1 cellular context compared by ENCODE assay signal in genomic region chr19:7428651-7429113, GRCh38.
TF ChIP-seq lines count a peak whose summit lies in the region.

No MANE protein-coding gene starts in this region.

TF ChIP-seq in HepG2, 621 proteins besides CTCF, POLR2A, EP300 and RAD21 (continued from another document and continues in another):
- TF ChIP-seq HINFP (CRISPR knock-in tag; IDR thresholded peaks at IDR 0.05; ENCODE audit: low read depth) (no peak), RFXAP (CRISPR knock-in tag; IDR thresholded peaks at IDR 0.05; ENCODE audit: borderline replicate concordance) (no peak), NR2F2 (IDR thresholded peaks at IDR 0.05; ENCODE audit: borderline replicate concordance, low read depth) (peak; percentile 56; the same call in 1 of the 2 replicates), GMEB1 (CRISPR knock-in tag; IDR thresholded peaks at IDR 0.05; ENCODE audit: borderline replicate concordance) (no peak), FOSL2 (CRISPR knock-in tag; IDR thresholded peaks at IDR 0.05) (no peak), SUZ12 (IDR thresholded peaks at IDR 0.05; ENCODE audit: low read depth, low read length) (no peak), SRSF9 (IDR thresholded peaks at IDR 0.05; ENCODE audit: borderline replicate concordance, insufficient read depth, low read depth, low read length, poor library complexity, severe bottlenecking) (no peak), MATR3 (CRISPR knock-in tag; IDR thresholded peaks at IDR 0.05) (no peak), MTA1 (CRISPR knock-in tag; IDR thresholded peaks at IDR 0.05; ENCODE audit: borderline replicate concordance) (0 out of 2 replicates have a peak, but pooled peaks have one; percentile 18), HMGA1 (CRISPR knock-in tag; conservative IDR thresholded peaks at IDR 0.05) (no peak), MBD4 (IDR thresholded peaks at IDR 0.05; ENCODE audit: borderline replicate concordance, low read length) (no peak), JUNB (CRISPR knock-in tag; IDR thresholded peaks at IDR 0.05; ENCODE audit: borderline replicate concordance) (no peak), NFRKB (IDR thresholded peaks at IDR 0.05) (no peak), THAP8 (CRISPR knock-in tag; IDR thresholded peaks at IDR 0.05; ENCODE audit: borderline replicate concordance) (no peak), NR2F6 (IDR thresholded peaks at IDR 0.05) (peak; percentile 60), NR2F6 (CRISPR knock-in tag; IDR thresholded peaks at IDR 0.05) (peak; percentile 59; the same call in 1 of the 2 replicates), HOXA7 (CRISPR knock-in tag; IDR thresholded peaks at IDR 0.05) (no peak), ZBTB34 (CRISPR knock-in tag; IDR thresholded peaks at IDR 0.05) (no peak), ZNF331 (CRISPR knock-in tag; IDR thresholded peaks at IDR 0.05) (no peak), SIN3B (IDR thresholded peaks at IDR 0.05; ENCODE audit: low read length) (no peak), ATF7-NPFF (CRISPR knock-in tag; IDR thresholded peaks at IDR 0.05; ENCODE audit: low read depth) (peak; percentile 50; the same call in 1 of the 2 replicates), FOXO1 (CRISPR knock-in tag; IDR thresholded peaks at IDR 0.05) (no peak), SP1 (IDR thresholded peaks at IDR 0.05) (no peak), SP1 (CRISPR knock-in tag; IDR thresholded peaks at IDR 0.05) (no peak), THRA (CRISPR knock-in tag; IDR thresholded peaks at IDR 0.05; ENCODE audit: borderline replicate concordance) (no peak), ARNT (IDR thresholded peaks at IDR 0.05) (no peak), ZNF543 (CRISPR knock-in tag; IDR thresholded peaks at IDR 0.05) (peak; percentile 86), SCMH1 (CRISPR knock-in tag; IDR thresholded peaks at IDR 0.05; ENCODE audit: borderline replicate concordance) (no peak), ZNF792 (CRISPR knock-in tag; IDR thresholded peaks at IDR 0.05) (no peak), ZNF646 (CRISPR knock-in tag; IDR thresholded peaks at IDR 0.05) (no peak), HNF4G (IDR thresholded peaks at IDR 0.05; ENCODE audit: borderline replicate concordance, low read depth, low read length) (peak; percentile 66), HNF4G (CRISPR knock-in tag; IDR thresholded peaks at IDR 0.05; ENCODE audit: borderline replicate concordance, low read depth) (no peak), ZBTB38 (CRISPR knock-in tag; IDR thresholded peaks at IDR 0.05) (peak; percentile 65; the same call in 1 of the 2 replicates), HNF4A (CRISPR knock-in tag; IDR thresholded peaks at IDR 0.05) (peak; percentile 80), ELF1 (CRISPR knock-in tag; IDR thresholded peaks at IDR 0.05) (no peak), ZNF180 (CRISPR knock-in tag; IDR thresholded peaks at IDR 0.05; ENCODE audit: borderline replicate concordance, low read depth) (no peak), ZNF879 (CRISPR knock-in tag; IDR thresholded peaks at IDR 0.05) (no peak), DMAP1 (CRISPR knock-in tag; IDR thresholded peaks at IDR 0.05) (no peak), ZFX (CRISPR knock-in tag; IDR thresholded peaks at IDR 0.05; ENCODE audit: low read depth) (peak; percentile 28; the same call in 1 of the 2 replicates)
- TF ChIP-seq, protein P1, sequence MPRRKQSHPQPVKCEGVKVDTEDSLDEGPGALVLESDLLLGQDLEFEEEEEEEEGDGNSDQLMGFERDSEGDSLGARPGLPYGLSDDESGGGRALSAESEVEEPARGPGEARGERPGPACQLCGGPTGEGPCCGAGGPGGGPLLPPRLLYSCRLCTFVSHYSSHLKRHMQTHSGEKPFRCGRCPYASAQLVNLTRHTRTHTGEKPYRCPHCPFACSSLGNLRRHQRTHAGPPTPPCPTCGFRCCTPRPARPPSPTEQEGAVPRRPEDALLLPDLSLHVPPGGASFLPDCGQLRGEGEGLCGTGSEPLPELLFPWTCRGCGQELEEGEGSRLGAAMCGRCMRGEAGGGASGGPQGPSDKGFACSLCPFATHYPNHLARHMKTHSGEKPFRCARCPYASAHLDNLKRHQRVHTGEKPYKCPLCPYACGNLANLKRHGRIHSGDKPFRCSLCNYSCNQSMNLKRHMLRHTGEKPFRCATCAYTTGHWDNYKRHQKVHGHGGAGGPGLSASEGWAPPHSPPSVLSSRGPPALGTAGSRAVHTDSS (CRISPR knock-in tag; conservative IDR thresholded peaks at IDR 0.05): no peak
- TF ChIP-seq, protein P2, sequence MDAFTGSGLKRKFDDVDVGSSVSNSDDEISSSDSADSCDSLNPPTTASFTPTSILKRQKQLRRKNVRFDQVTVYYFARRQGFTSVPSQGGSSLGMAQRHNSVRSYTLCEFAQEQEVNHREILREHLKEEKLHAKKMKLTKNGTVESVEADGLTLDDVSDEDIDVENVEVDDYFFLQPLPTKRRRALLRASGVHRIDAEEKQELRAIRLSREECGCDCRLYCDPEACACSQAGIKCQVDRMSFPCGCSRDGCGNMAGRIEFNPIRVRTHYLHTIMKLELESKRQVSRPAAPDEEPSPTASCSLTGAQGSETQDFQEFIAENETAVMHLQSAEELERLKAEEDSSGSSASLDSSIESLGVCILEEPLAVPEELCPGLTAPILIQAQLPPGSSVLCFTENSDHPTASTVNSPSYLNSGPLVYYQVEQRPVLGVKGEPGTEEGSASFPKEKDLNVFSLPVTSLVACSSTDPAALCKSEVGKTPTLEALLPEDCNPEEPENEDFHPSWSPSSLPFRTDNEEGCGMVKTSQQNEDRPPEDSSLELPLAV (CRISPR knock-in tag; conservative IDR thresholded peaks at IDR 0.05; ENCODE audit: low read depth): no peak
- TF ChIP-seq, protein P3, sequence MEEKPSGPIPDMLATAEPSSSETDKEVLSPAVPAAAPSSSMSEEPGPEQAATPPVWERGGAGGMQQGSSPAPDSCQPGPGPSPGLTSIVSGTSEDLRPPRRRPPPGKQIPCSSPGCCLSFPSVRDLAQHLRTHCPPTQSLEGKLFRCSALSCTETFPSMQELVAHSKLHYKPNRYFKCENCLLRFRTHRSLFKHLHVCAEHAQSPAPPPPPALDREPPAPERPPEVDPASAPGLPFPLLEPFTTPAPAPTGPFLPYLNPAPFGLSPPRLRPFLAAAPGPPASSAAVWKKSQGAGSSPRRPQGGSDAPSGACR (CRISPR knock-in tag; IDR thresholded peaks at IDR 0.05): no peak
- TF ChIP-seq, protein P4, sequence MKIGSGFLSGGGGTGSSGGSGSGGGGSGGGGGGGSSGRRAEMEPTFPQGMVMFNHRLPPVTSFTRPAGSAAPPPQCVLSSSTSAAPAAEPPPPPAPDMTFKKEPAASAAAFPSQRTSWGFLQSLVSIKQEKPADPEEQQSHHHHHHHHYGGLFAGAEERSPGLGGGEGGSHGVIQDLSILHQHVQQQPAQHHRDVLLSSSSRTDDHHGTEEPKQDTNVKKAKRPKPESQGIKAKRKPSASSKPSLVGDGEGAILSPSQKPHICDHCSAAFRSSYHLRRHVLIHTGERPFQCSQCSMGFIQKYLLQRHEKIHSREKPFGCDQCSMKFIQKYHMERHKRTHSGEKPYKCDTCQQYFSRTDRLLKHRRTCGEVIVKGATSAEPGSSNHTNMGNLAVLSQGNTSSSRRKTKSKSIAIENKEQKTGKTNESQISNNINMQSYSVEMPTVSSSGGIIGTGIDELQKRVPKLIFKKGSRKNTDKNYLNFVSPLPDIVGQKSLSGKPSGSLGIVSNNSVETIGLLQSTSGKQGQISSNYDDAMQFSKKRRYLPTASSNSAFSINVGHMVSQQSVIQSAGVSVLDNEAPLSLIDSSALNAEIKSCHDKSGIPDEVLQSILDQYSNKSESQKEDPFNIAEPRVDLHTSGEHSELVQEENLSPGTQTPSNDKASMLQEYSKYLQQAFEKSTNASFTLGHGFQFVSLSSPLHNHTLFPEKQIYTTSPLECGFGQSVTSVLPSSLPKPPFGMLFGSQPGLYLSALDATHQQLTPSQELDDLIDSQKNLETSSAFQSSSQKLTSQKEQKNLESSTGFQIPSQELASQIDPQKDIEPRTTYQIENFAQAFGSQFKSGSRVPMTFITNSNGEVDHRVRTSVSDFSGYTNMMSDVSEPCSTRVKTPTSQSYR (CRISPR knock-in tag; IDR thresholded peaks at IDR 0.05; ENCODE audit: borderline replicate concordance): no peak
